Comparison of ENCODE assay signal across 9 cellular contexts in genomic region chr10:110083884-110084283, GRCh38.
A peak's percentile ranks its signal among the peaks of the same experiment; 100 is the strongest.
DNase-seq lines count a peak whose midpoint lies in the region; ATAC-seq, FAIRE-seq and TF ChIP-seq lines count a peak whose summit lies in the region.
"Had no signal": no experiment of that assay in that cellular context is flagged by ENCODE, and none has a peak within 500 bp of the region (broad histone marks: within the 10 kb centered on the region; RNA-seq: fewer than 3 reads in every experiment).

No MANE protein-coding gene starts in this region.

- H3K27ac ChIP-seq in A549, result peak overlapping the region in 1 of 2 experiments; percentile 5; a peak in 1 of 6 replicates
- H3K27ac ChIP-seq in ovary, result no peak overlapping the region

- TF ChIP-seq RAD21 in A549 (conservative IDR thresholded peaks at IDR 0.05 in 1 of 2, IDR thresholded peaks at IDR 0.05 in 1 of 2), result no peak

- no peak for FAIRE-seq in A549 (lab: Jason Lieb, UNC)
- peak; percentile 95 for FAIRE-seq in islet of Langerhans (lab: Jason Lieb, UNC)

- H3K4me3 Mint-ChIP-seq in T-helper 17 cell, result no peak overlapping the region

- ATAC-seq in A549 (no peak), T-helper 17 cell (no peak), HG02642 (IDR thresholded peaks at IDR 0.05; ENCODE audit: poor library complexity, unreplicated experiment) (no peak), HG02970 (IDR thresholded peaks at IDR 0.05; ENCODE audit: low FRiP score, unreplicated experiment) (no peak)

- no peaks in the 10 kb centered on the region for H3K36me3 Mint-ChIP-seq in T-helper 17 cell (ENCODE audit: low read depth)

- TF ChIP-seq CTCF in A549 (IDR thresholded peaks at IDR 0.05) (no peak), ovary (IDR thresholded peaks at IDR 0.05) (no peak)

- POLR2A ChIA-PET in A549 (lab: Yijun Ruan, JAX), result no interaction called here

- TF ChIP-seq EP300 in A549 (IDR thresholded peaks at IDR 0.05), result no peak
- TF ChIP-seq EP300 in ovary (IDR thresholded peaks at IDR 0.05), result no peak

- no peaks in the 10 kb centered on the region for H3K27me3 Mint-ChIP-seq in T-helper 17 cell

- H3K27ac Mint-ChIP-seq in T-helper 17 cell, result peak overlapping the region; percentile 67

- H3K9me3 ChIP-seq in A549 (no peaks in the 10 kb centered on the region), T-helper 17 cell (ENCODE audit: control insufficient read depth, low read length, poor library complexity, severe bottlenecking) (no peaks in the 10 kb centered on the region), ovary (no peaks in the 10 kb centered on the region)

- peaks cover 29% of the 10 kb centered on the region for H3K4me1 ChIP-seq in A549
- H3K4me1 ChIP-seq in ovary (ENCODE audit: insufficient read depth), result peaks cover 2% of the 10 kb centered on the region

- peak in 1 of 2 experiments; percentile 20 for DNase-seq in A549 (ENCODE audit: low read depth in 1 of 2, low spot score in 1 of 2)
- DNase-seq in EL, result peak; percentile 15
- no peak for DNase-seq in T-helper 17 cell
- DNase-seq in ovary, result no peak
- DNase-seq in SIG-M5 (lab: John Stamatoyannopoulos, UW), result no peak
- DNase-seq: NCI-H774 had no signal

- H3K36me3 ChIP-seq in ovary, result no peaks in the 10 kb centered on the region

- intact Hi-C loops in ovary (cut with DNase I), result no loop called here

- H3K4me3 ChIP-seq in A549 (no peak overlapping the region), ovary (no peak overlapping the region)

- no peaks in the 10 kb centered on the region for H3K27me3 ChIP-seq in ovary

- CTCF ChIA-PET in A549 (lab: Yijun Ruan, JAX), result no interaction called here

- peaks cover 59% of the 10 kb centered on the region for H3K4me1 Mint-ChIP-seq in T-helper 17 cell

- H3K4me2 ChIP-seq in A549, result peak overlapping the region; percentile 13; the same call in 1 of the 3 replicates

- no peak for TF ChIP-seq POLR2A in A549 (IDR thresholded peaks at IDR 0.05; ENCODE audit: low read length)
- no peak for TF ChIP-seq POLR2A in ovary (IDR thresholded peaks at IDR 0.05)

TF ChIP-seq in A549, 52 proteins besides CTCF, POLR2A, EP300 and RAD21:
- TF ChIP-seq BCL3 (IDR thresholded peaks at IDR 0.05), result no peak
- TF ChIP-seq NFE2L2 (conservative IDR thresholded peaks at IDR 0.05; ENCODE audit: low read length), result peak; percentile 54
- no peak for TF ChIP-seq NR3C1 (IDR thresholded peaks at IDR 0.05)
- TF ChIP-seq MAFK (IDR thresholded peaks at IDR 0.05; ENCODE audit: partially characterized antibody), result peak; percentile 97
TF ChIP-seq in A549: peak in this region for 2.
